Comparison of ENCODE assay signal across 8 cellular contexts in the genomic region with DNA sequence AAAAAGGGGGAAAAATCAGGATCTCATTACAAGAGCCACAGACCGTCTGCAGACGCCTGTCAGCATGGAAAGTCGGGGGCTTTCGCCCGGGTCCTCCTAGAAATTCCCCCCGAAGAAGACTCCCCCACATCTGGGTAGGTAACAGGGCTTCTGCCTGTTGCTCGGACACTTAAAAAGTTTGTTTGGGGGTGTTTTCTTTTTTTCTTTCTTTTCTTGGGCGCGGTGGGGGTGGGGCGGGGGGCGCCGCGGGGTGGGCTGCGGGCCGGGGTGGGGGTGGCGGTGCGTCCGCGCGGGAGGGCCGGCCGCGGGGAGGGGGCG. TPM values are rescaled to one million over a fixed set of nuclear protein-coding genes. Genes with fewer than 3 reads are reported as not detected.
DNase-seq lines count a peak whose midpoint lies in the region; ATAC-seq and TF ChIP-seq lines count a peak whose summit lies in the region.

No MANE protein-coding gene starts in this region.

- H3K4me1 ChIP-seq in BE2C (peaks cover 8% of the 10 kb centered on the region), gastroesophageal sphincter (peaks cover 0 to 45% (median 3%) of the 10 kb centered on the region in 3 donors)

- no peaks in the 10 kb centered on the region for H3K9me3 ChIP-seq in BE2C
- no peaks in the 10 kb centered on the region for H3K9me3 ChIP-seq in gastroesophageal sphincter

- H3K4me3 ChIP-seq in BE2C (ENCODE audit: low read depth, low read length): peak overlapping the region; percentile 81
- H3K4me3 ChIP-seq in gastroesophageal sphincter: peak overlapping the region; percentile 68 to 82

- 0% methylated on average over 5 to 7 of the region's 24 CpGs for WGBS in gastroesophageal sphincter (ENCODE audit: low coverage in 1 of 2), 2 donors

- peak overlapping the region; percentile 98 for H3K27ac Mint-ChIP-seq in stimulated activated effector memory CD8-positive, alpha-beta T cell treated with anti-CD3 and anti-CD28 coated beads, Interleukin-12 subunit alpha, Interleukin-12 subunit beta, amount 100 ng/mL, for 72 hours

- H3K9me3 Mint-ChIP-seq in stimulated activated effector memory CD8-positive, alpha-beta T cell treated with anti-CD3 and anti-CD28 coated beads, Interleukin-12 subunit alpha, Interleukin-12 subunit beta, amount 100 ng/mL, for 72 hours: no peaks in the 10 kb centered on the region

- intact Hi-C loops in posterior cingulate gyrus (cut with DNase I): no loop called here

- no peaks in the 10 kb centered on the region for H3K27me3 ChIP-seq in BE2C
- H3K27me3 ChIP-seq in gastroesophageal sphincter: no peaks in the 10 kb centered on the region

- DNase-seq in BE2C: no peak
- no peak for DNase-seq in RWPE1 (ENCODE audit: low spot score)
- no peak for DNase-seq in stimulated activated effector memory CD8-positive, alpha-beta T cell treated with anti-CD3 and anti-CD28 coated beads, Interleukin-12 subunit alpha, Interleukin-12 subunit beta, amount 100 ng/mL, for 72 hours (ENCODE audit: low spot score in 2 of 2)
- DNase-seq in activated CD8-positive, alpha-beta memory T cell treated with anti-CD3 and anti-CD28 coated beads, Interleukin-2, amount 50 U/mL, for 4 hours: no peak
- DNase-seq in posterior cingulate gyrus: no peak
- DNase-seq in NCI-H2029 treated with DMSO at 0.1 percent for 48 hours (lab: John Stamatoyannopoulos, UW): no peak

- TF ChIP-seq CTCF in BE2C (IDR thresholded peaks at IDR 0.05; ENCODE audit: low read depth, low read length) (no peak), RWPE1 (conservative IDR thresholded peaks at IDR 0.05; ENCODE audit: low read depth) (no peak), gastroesophageal sphincter (IDR thresholded peaks at IDR 0.05) (no peak)

- ATAC-seq in GM21515 (IDR thresholded peaks at IDR 0.05; ENCODE audit: unreplicated experiment): peak; percentile 7
- no peak for ATAC-seq in gastroesophageal sphincter
- ATAC-seq in stimulated activated effector memory CD8-positive, alpha-beta T cell treated with anti-CD3 and anti-CD28 coated beads, Interleukin-12 subunit alpha, Interleukin-12 subunit beta, amount 100 ng/mL, for 72 hours: no peak

- CTCF ChIA-PET in RWPE1 (lab: Yijun Ruan, JAX): no interaction called here

- H3K27ac ChIP-seq in RWPE1 (peak overlapping the region; percentile 99), gastroesophageal sphincter (peak overlapping the region; percentile 52 to 90 (median 86))

- peak overlapping the region; percentile 94 for H3K4me3 Mint-ChIP-seq in stimulated activated effector memory CD8-positive, alpha-beta T cell treated with anti-CD3 and anti-CD28 coated beads, Interleukin-12 subunit alpha, Interleukin-12 subunit beta, amount 100 ng/mL, for 72 hours

- no peak for TF ChIP-seq POLR2A in gastroesophageal sphincter (IDR thresholded peaks at IDR 0.05)

- no peak for TF ChIP-seq EP300 in gastroesophageal sphincter (IDR thresholded peaks at IDR 0.05)

- peaks cover 58% of the 10 kb centered on the region for H3K4me1 Mint-ChIP-seq in stimulated activated effector memory CD8-positive, alpha-beta T cell treated with anti-CD3 and anti-CD28 coated beads, Interleukin-12 subunit alpha, Interleukin-12 subunit beta, amount 100 ng/mL, for 72 hours

- H3K36me3 Mint-ChIP-seq in stimulated activated effector memory CD8-positive, alpha-beta T cell treated with anti-CD3 and anti-CD28 coated beads, Interleukin-12 subunit alpha, Interleukin-12 subunit beta, amount 100 ng/mL, for 72 hours: peaks cover 11% of the 10 kb centered on the region

- POLR2A ChIA-PET in RWPE1 (lab: Yijun Ruan, JAX; ENCODE audit: low non-redundant PET): no interaction called here

- H3K36me3 ChIP-seq in BE2C (no peaks in the 10 kb centered on the region), gastroesophageal sphincter (no peaks in the 10 kb centered on the region)

RNA-seq across cellular contexts. Expression of a gene that starts 0.4 kb away (rescaled TPM):
- polyA plus RNA-seq in BE2C (2012; ENCODE audit: insufficient read depth, insufficient read length, low read depth): 26.6 TPM
- total RNA-seq in gastroesophageal sphincter: 10 to 100 TPM; 10.1 to 25.3 (median 23.4) TPM
